In genomic region chr15:88904257-88904807, GRCh38 we compare ENCODE assay signal across 8 cellular contexts. TPM values are rescaled to one million over a fixed set of nuclear protein-coding genes. Genes with fewer than 3 reads are reported as not detected.
DNase-seq lines count a peak whose midpoint lies in the region; ATAC-seq and TF ChIP-seq lines count a peak whose summit lies in the region.

No MANE protein-coding gene starts in this region.

- no peak for TF ChIP-seq CTCF in omental fat pad (IDR thresholded peaks at IDR 0.05)

- intact Hi-C loops in left colon (cut with DNase I, micrococcal nuclease): loop anchor here (10.0 kb wide), 2 partner anchors 100 to 270 kb away; no protein-coding TSS in a partner anchor

- peak; percentile 9 for ATAC-seq in GM18520 (IDR thresholded peaks at IDR 0.05; ENCODE audit: unreplicated experiment)
- peak; percentile 31 for ATAC-seq in GM21528 (IDR thresholded peaks at IDR 0.05; ENCODE audit: low FRiP score, unreplicated experiment)
- peak; percentile 38 for ATAC-seq in HG03571 (IDR thresholded peaks at IDR 0.05; ENCODE audit: unreplicated experiment)
- peak; percentile 75 for ATAC-seq in left colon
- no peak for ATAC-seq in omental fat pad (ENCODE audit: low FRiP score)

- DNase-seq in left colon (no peak), omental fat pad (ENCODE audit: low spot score) (no peak), anterior cingulate cortex (lab: John Stamatoyannopoulos, UW) (no peak), UCSD-AML1 (lab: John Stamatoyannopoulos, UW; ENCODE audit: unreplicated experiment) (no peak), SKM-1 treated with dmso at 0.1 percent for 144 hours (lab: John Stamatoyannopoulos, UW; ENCODE audit: unreplicated experiment) (no peak)

RNA-seq across cellular contexts. Expression of gene MFGE8, which starts 8.8 kb away (rescaled TPM):
- total RNA-seq in left colon: 10 to 100 TPM; 37.1 to 69.8 TPM
- 100 to 1,000 TPM; 341 to 594 (median 450) TPM for total RNA-seq in omental fat pad

RNA-seq across cellular contexts. Expression of gene HAPLN3, which starts 9.0 kb away (rescaled TPM):
- total RNA-seq in left colon (1 to 10 TPM; 2.0 to 2.4 TPM), omental fat pad (10 to 100 TPM in 3 of 4 donors, 1 to 10 TPM in 1; 7.2 to 56.2 (median 31.0) TPM)

Comparison
In these comparisons a context has a peak if more than half of its experiments do, and no peak if none do; other contexts are left out.
1. RNA of gene MFGE8, which starts 8.8 kb away (total RNA-seq): 341 to 594 TPM in omental fat pad; 37.1 to 69.8 TPM in left colon; every median in the first group is over 4 times any median in the second.